1 cellular context compared by ENCODE assay signal in the genomic region with DNA sequence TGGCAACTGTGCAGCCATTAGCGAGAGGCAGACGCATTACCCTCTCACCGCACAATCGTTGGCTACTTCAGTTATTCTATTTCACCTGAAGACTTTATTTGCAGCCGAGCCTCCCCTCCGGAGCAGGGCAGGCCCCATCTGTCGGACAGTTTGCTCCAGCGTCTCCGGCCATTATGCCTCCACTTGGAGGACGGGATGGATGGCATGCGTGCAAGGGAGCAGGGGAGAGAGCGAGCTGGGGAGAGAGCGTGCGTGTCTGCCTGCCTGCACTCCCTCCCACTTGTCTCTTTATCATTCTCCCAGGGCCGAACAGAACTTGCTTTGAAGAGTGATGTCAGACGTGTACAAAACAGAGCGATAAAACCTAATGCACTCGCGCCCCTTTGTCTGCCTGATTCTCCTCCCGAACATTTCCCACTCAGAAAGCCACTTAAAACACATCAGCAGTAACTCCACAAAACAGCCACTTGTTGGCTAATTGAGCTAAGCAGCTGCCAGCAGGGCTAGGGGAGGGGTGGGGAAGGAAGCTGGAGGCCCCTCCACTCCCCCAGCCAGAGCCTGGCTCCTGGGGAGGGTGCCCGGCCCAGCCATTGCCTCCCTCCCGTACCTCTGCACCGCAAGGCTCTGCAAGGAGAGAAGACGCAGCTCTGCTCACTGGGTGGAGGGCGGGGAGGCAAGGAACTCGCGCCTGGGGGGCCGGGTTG.
TF ChIP-seq lines count a peak whose summit lies in the region.

No MANE protein-coding gene starts in this region.

TF ChIP-seq in K562, 482 proteins besides CTCF, POLR2A, EP300 and RAD21 (continued from another document and continues in another):
- TF ChIP-seq ZFP36 (IDR thresholded peaks at IDR 0.05; ENCODE audit: low read depth, low read length, partially characterized antibody) (no peak), GABPB2 (CRISPR knock-in tag; conservative IDR thresholded peaks at IDR 0.05) (no peak), HMGN3 (IDR thresholded peaks at IDR 0.05; ENCODE audit: borderline replicate concordance, extremely low read depth, insufficient read length, low read depth, low read length) (peak; percentile 48), CHD2 (IDR thresholded peaks at IDR 0.05; ENCODE audit: low read depth, low read length) (no peak), HLTF (IDR thresholded peaks at IDR 0.05) (no peak), ATF7 (IDR thresholded peaks at IDR 0.05) (peak; percentile 88), SIRT6 (IDR thresholded peaks at IDR 0.05; ENCODE audit: low read depth, low read length) (no peak), BHLHE40 (IDR thresholded peaks at IDR 0.05; ENCODE audit: low read length) (peak; percentile 80), ZNF12 (CRISPR knock-in tag; IDR thresholded peaks at IDR 0.05) (no peak), HSF4 (CRISPR knock-in tag; IDR thresholded peaks at IDR 0.05; ENCODE audit: borderline replicate concordance) (no peak), PHB (CRISPR knock-in tag; IDR thresholded peaks at IDR 0.05) (no peak), MEF2D (tag; conservative IDR thresholded peaks at IDR 0.05; ENCODE audit: low read depth) (no peak), ZFPM2 (CRISPR knock-in tag; IDR thresholded peaks at IDR 0.05) (no peak), HNRNPLL (IDR thresholded peaks at IDR 0.05; ENCODE audit: low read depth, low read length, poor library complexity, severe bottlenecking) (peak; percentile 26), KLF13 (tag; IDR thresholded peaks at IDR 0.05; ENCODE audit: borderline replicate concordance, low read depth) (no peak), ZNF707 (CRISPR knock-in tag; conservative IDR thresholded peaks at IDR 0.05) (no peak), SIX5 (IDR thresholded peaks at IDR 0.05; ENCODE audit: borderline replicate concordance in 1 of 2, insufficient read depth in 1 of 2, low read depth in 1 of 2, low read length in 2 of 2) (no peak), YY1 (IDR thresholded peaks at IDR 0.05; ENCODE audit: borderline replicate concordance in 1 of 3, control insufficient read depth in 1 of 3, extremely low read depth in 1 of 3, insufficient read depth in 3 of 3, insufficient read length in 1 of 3, insufficient replicate concordance in 2 of 3, low read depth in 1 of 3, low read length in 2 of 3) (peak in 2 of 3 experiments; percentile 28 to 71), ZNF24 (IDR thresholded peaks at IDR 0.05) (peak; percentile 44; the same call in 1 of the 2 replicates)
- TF ChIP-seq, protein P1, sequence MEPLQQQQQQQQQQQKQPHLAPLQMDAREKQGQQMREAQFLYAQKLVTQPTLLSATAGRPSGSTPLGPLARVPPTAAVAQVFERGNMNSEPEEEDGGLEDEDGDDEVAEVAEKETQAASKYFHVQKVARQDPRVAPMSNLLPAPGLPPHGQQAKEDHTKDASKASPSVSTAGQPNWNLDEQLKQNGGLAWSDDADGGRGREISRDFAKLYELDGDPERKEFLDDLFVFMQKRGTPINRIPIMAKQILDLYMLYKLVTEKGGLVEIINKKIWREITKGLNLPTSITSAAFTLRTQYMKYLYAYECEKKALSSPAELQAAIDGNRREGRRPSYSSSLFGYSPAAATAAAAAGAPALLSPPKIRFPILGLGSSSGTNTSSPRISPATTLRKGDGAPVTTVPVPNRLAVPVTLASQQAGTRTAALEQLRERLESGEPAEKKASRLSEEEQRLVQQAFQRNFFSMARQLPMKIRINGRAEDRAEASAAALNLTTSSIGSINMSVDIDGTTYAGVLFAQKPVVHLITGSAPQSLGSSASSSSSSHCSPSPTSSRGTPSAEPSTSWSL (CRISPR knock-in tag; IDR thresholded peaks at IDR 0.05; ENCODE audit: borderline replicate concordance): no peak
- TF ChIP-seq, protein P2, sequence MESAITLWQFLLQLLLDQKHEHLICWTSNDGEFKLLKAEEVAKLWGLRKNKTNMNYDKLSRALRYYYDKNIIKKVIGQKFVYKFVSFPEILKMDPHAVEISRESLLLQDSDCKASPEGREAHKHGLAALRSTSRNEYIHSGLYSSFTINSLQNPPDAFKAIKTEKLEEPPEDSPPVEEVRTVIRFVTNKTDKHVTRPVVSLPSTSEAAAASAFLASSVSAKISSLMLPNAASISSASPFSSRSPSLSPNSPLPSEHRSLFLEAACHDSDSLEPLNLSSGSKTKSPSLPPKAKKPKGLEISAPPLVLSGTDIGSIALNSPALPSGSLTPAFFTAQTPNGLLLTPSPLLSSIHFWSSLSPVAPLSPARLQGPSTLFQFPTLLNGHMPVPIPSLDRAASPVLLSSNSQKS (CRISPR knock-in tag; IDR thresholded peaks at IDR 0.05): no peak
- TF ChIP-seq, protein P3, sequence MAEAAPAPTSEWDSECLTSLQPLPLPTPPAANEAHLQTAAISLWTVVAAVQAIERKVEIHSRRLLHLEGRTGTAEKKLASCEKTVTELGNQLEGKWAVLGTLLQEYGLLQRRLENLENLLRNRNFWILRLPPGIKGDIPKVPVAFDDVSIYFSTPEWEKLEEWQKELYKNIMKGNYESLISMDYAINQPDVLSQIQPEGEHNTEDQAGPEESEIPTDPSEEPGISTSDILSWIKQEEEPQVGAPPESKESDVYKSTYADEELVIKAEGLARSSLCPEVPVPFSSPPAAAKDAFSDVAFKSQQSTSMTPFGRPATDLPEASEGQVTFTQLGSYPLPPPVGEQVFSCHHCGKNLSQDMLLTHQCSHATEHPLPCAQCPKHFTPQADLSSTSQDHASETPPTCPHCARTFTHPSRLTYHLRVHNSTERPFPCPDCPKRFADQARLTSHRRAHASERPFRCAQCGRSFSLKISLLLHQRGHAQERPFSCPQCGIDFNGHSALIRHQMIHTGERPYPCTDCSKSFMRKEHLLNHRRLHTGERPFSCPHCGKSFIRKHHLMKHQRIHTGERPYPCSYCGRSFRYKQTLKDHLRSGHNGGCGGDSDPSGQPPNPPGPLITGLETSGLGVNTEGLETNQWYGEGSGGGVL (CRISPR knock-in tag; IDR thresholded peaks at IDR 0.05): no peak
- TF ChIP-seq, protein P4, sequence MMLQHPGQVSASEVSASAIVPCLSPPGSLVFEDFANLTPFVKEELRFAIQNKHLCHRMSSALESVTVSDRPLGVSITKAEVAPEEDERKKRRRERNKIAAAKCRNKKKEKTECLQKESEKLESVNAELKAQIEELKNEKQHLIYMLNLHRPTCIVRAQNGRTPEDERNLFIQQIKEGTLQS (IDR thresholded peaks at IDR 0.05): peak; percentile 75
- TF ChIP-seq, protein P4 (CRISPR knock-in tag; conservative IDR thresholded peaks at IDR 0.05): peak; percentile 39; the same call in 1 of the 2 replicates
- TF ChIP-seq, protein P5, sequence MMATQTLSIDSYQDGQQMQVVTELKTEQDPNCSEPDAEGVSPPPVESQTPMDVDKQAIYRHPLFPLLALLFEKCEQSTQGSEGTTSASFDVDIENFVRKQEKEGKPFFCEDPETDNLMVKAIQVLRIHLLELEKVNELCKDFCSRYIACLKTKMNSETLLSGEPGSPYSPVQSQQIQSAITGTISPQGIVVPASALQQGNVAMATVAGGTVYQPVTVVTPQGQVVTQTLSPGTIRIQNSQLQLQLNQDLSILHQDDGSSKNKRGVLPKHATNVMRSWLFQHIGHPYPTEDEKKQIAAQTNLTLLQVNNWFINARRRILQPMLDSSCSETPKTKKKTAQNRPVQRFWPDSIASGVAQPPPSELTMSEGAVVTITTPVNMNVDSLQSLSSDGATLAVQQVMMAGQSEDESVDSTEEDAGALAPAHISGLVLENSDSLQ (IDR thresholded peaks at IDR 0.05): peak; percentile 65
- TF ChIP-seq, protein P6, sequence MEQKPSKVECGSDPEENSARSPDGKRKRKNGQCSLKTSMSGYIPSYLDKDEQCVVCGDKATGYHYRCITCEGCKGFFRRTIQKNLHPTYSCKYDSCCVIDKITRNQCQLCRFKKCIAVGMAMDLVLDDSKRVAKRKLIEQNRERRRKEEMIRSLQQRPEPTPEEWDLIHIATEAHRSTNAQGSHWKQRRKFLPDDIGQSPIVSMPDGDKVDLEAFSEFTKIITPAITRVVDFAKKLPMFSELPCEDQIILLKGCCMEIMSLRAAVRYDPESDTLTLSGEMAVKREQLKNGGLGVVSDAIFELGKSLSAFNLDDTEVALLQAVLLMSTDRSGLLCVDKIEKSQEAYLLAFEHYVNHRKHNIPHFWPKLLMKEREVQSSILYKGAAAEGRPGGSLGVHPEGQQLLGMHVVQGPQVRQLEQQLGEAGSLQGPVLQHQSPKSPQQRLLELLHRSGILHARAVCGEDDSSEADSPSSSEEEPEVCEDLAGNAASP (IDR thresholded peaks at IDR 0.05): no peak
- TF ChIP-seq, protein P7, sequence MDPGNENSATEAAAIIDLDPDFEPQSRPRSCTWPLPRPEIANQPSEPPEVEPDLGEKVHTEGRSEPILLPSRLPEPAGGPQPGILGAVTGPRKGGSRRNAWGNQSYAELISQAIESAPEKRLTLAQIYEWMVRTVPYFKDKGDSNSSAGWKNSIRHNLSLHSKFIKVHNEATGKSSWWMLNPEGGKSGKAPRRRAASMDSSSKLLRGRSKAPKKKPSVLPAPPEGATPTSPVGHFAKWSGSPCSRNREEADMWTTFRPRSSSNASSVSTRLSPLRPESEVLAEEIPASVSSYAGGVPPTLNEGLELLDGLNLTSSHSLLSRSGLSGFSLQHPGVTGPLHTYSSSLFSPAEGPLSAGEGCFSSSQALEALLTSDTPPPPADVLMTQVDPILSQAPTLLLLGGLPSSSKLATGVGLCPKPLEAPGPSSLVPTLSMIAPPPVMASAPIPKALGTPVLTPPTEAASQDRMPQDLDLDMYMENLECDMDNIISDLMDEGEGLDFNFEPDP (CRISPR knock-in tag; IDR thresholded peaks at IDR 0.05): no peak
- TF ChIP-seq, protein P8, sequence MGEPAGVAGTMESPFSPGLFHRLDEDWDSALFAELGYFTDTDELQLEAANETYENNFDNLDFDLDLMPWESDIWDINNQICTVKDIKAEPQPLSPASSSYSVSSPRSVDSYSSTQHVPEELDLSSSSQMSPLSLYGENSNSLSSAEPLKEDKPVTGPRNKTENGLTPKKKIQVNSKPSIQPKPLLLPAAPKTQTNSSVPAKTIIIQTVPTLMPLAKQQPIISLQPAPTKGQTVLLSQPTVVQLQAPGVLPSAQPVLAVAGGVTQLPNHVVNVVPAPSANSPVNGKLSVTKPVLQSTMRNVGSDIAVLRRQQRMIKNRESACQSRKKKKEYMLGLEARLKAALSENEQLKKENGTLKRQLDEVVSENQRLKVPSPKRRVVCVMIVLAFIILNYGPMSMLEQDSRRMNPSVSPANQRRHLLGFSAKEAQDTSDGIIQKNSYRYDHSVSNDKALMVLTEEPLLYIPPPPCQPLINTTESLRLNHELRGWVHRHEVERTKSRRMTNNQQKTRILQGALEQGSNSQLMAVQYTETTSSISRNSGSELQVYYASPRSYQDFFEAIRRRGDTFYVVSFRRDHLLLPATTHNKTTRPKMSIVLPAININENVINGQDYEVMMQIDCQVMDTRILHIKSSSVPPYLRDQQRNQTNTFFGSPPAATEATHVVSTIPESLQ (CRISPR knock-in tag; IDR thresholded peaks at IDR 0.05): no peak
- TF ChIP-seq, protein P9, sequence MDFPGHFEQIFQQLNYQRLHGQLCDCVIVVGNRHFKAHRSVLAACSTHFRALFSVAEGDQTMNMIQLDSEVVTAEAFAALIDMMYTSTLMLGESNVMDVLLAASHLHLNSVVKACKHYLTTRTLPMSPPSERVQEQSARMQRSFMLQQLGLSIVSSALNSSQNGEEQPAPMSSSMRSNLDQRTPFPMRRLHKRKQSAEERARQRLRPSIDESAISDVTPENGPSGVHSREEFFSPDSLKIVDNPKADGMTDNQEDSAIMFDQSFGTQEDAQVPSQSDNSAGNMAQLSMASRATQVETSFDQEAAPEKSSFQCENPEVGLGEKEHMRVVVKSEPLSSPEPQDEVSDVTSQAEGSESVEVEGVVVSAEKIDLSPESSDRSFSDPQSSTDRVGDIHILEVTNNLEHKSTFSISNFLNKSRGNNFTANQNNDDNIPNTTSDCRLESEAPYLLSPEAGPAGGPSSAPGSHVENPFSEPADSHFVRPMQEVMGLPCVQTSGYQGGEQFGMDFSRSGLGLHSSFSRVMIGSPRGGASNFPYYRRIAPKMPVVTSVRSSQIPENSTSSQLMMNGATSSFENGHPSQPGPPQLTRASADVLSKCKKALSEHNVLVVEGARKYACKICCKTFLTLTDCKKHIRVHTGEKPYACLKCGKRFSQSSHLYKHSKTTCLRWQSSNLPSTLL (IDR thresholded peaks at IDR 0.05): no peak
- TF ChIP-seq, protein P10, sequence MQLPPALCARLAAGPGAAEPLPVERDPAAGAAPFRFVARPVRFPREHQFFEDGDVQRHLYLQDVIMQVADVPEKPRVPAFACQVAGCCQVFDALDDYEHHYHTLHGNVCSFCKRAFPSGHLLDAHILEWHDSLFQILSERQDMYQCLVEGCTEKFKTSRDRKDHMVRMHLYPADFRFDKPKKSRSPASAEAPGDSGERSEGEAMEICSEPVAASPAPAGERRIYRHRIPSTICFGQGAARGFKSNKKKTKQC (CRISPR knock-in tag; IDR thresholded peaks at IDR 0.05): 0 out of 2 replicates have a peak, but pooled peaks have one; percentile 29
- TF ChIP-seq, protein P11, sequence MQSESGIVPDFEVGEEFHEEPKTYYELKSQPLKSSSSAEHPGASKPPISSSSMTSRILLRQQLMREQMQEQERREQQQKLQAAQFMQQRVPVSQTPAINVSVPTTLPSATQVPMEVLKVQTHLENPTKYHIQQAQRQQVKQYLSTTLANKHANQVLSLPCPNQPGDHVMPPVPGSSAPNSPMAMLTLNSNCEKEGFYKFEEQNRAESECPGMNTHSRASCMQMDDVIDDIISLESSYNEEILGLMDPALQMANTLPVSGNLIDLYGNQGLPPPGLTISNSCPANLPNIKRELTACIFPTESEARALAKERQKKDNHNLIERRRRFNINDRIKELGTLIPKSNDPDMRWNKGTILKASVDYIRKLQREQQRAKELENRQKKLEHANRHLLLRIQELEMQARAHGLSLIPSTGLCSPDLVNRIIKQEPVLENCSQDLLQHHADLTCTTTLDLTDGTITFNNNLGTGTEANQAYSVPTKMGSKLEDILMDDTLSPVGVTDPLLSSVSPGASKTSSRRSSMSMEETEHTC (IDR thresholded peaks at IDR 0.05): 0 out of 2 replicates have a peak, but pooled peaks have one; percentile 9
